8 cellular contexts compared by ENCODE assay signal in genomic region chr19:1261512-1261862, GRCh38. TPM values are rescaled to one million over a fixed set of nuclear protein-coding genes. Genes with fewer than 3 reads are reported as not detected.
DNase-seq lines count a peak whose midpoint lies in the region; ATAC-seq, FAIRE-seq and TF ChIP-seq lines count a peak whose summit lies in the region.

No MANE protein-coding gene starts in this region.

- H3K9me3 ChIP-seq in body of pancreas, result no peaks in the 10 kb centered on the region
- no peaks in the 10 kb centered on the region for H3K9me3 ChIP-seq in lower lobe of right lung
- no peaks in the 10 kb centered on the region for H3K9me3 ChIP-seq in upper lobe of left lung

- intact Hi-C loops in body of pancreas (cut with DNase I) (no loop called here), lower lobe of right lung (cut with DNase I) (no loop called here)

- DNase-seq in KBM-7 (peak; percentile 62), body of pancreas (no peak), lower lobe of right lung (peak; percentile 61), upper lobe of left lung (no peak), H54 (ENCODE audit: insufficient read length, low spot score) (no peak)
- DNase-seq in stimulated activated CD4-positive, alpha-beta T cell treated with anti-CD3 and anti-CD28 coated beads, Interleukin-1b, Interleukin-23, amount 100 ng/mL, for 48 hours, result no peak

- H3K4me3 ChIP-seq in body of pancreas (peak overlapping the region in 1 of 2 donors; percentile 35), lower lobe of right lung (peak overlapping the region; percentile 76), upper lobe of left lung (peak overlapping the region; percentile 1 to 63 (median 58))

- TF ChIP-seq CTCF in C4-2B (conservative IDR thresholded peaks at IDR 0.05) (no peak; the same call in 1 of the 2 replicates), body of pancreas (IDR thresholded peaks at IDR 0.05) (peak in 3 of 7 experiments; percentile 22 to 51 (median 32)), lower lobe of right lung (IDR thresholded peaks at IDR 0.05) (no peak), upper lobe of left lung (IDR thresholded peaks at IDR 0.05) (peak in 3 of 6 experiments; percentile 10 to 57 (median 55))

- H3K27ac ChIP-seq in C4-2B (peak overlapping the region; percentile 96), body of pancreas (peak overlapping the region; percentile 98 to 100 (median 98)), lower lobe of right lung (peak overlapping the region; percentile 98), upper lobe of left lung (peak overlapping the region; percentile 91 to 100 (median 98))

- FAIRE-seq in H54 (lab: Jason Lieb, UNC), result no peak

- no peak for TF ChIP-seq POLR2A in body of pancreas (IDR thresholded peaks at IDR 0.05)
- no peak for TF ChIP-seq POLR2A in upper lobe of left lung (IDR thresholded peaks at IDR 0.05)
- TF ChIP-seq POLR2A in H54 (IDR thresholded peaks at IDR 0.05; ENCODE audit: low read depth, low read length), result no peak

- peaks cover 7 to 11% of the 10 kb centered on the region in 2 donors for H3K36me3 ChIP-seq in body of pancreas (replicated peaks in 1 of 2; ENCODE audit: insufficient read depth in 1 of 2, low read depth in 2 of 2)
- H3K36me3 ChIP-seq in lower lobe of right lung, result peaks cover 17% of the 10 kb centered on the region
- H3K36me3 ChIP-seq in upper lobe of left lung, result peaks cover 2 to 27% (median 21%) of the 10 kb centered on the region in 4 donors

- no peak for TF ChIP-seq EP300 in upper lobe of left lung (IDR thresholded peaks at IDR 0.05)

- WGBS in body of pancreas, 2 donors, result 3% methylated on average over 16 of the region's 16 CpGs
- 15 to 23% methylated on average over 16 of the region's 16 CpGs for WGBS in upper lobe of left lung, 2 donors

- H3K4me1 ChIP-seq in body of pancreas, result peaks cover 88% of the 10 kb centered on the region
- peaks cover 82% of the 10 kb centered on the region for H3K4me1 ChIP-seq in lower lobe of right lung
- peaks cover 79 to 94% (median 88%) of the 10 kb centered on the region in 4 donors for H3K4me1 ChIP-seq in upper lobe of left lung

- in situ Hi-C loops in KBM-7 (cut with MboI; ENCODE audit: low pct_unique_long_range_greater_than_20kb, low sequenced_read_pairs), result no loop called here

- H3K27me3 ChIP-seq in body of pancreas, result no peaks in the 10 kb centered on the region
- no peaks in the 10 kb centered on the region for H3K27me3 ChIP-seq in lower lobe of right lung (ENCODE audit: low read depth)
- H3K27me3 ChIP-seq in upper lobe of left lung, result no peaks in the 10 kb centered on the region

- ATAC-seq in body of pancreas (no peak), lower lobe of right lung (no peak), upper lobe of left lung (ENCODE audit: low FRiP score in 2 of 2) (no peak), GM19463 (IDR thresholded peaks at IDR 0.05; ENCODE audit: unreplicated experiment) (no peak)

RNA-seq across cellular contexts. Expression of gene CIRBP, which starts 7.6 kb away (rescaled TPM):
- 100 to 1,000 TPM; 582 to 630 TPM for total RNA-seq in body of pancreas
- total RNA-seq in lower lobe of right lung, result 352 TPM
- 1,000 to 10,000 TPM in 1 of 6 donors, 100 to 1,000 TPM in 5; 326 to 1,348 (median 441) TPM for total RNA-seq in upper lobe of left lung

RNA-seq across cellular contexts. Expression of gene MIDN, which starts 13.1 kb away (rescaled TPM):
- total RNA-seq in body of pancreas, result 10 to 100 TPM; 36.3 to 43.5 TPM
- 76.3 TPM for total RNA-seq in lower lobe of right lung
- total RNA-seq in upper lobe of left lung, result 100 to 1,000 TPM in 2 of 6 donors, 10 to 100 TPM in 4; 33.5 to 176 (median 75.9) TPM

RNA-seq across cellular contexts. Expression of gene FAM174C, which starts 13.8 kb away (rescaled TPM):
- total RNA-seq in body of pancreas, result 10 to 100 TPM; 48.0 to 63.9 TPM
- total RNA-seq in lower lobe of right lung, result 43.5 TPM
- 10 to 100 TPM; 43.0 to 85.3 (median 59.6) TPM for total RNA-seq in upper lobe of left lung

RNA-seq across cellular contexts. Expression of gene ATP5F1D, which starts 19.9 kb away (rescaled TPM):
- total RNA-seq in body of pancreas, result 100 to 1,000 TPM; 156 to 157 TPM
- total RNA-seq in lower lobe of right lung, result 116 TPM
- 100 to 1,000 TPM in 3 of 6 donors, 10 to 100 TPM in 3; 56.0 to 187 (median 113) TPM for total RNA-seq in upper lobe of left lung

RNA-seq across cellular contexts. Expression of gene CBARP, which starts 23.7 kb away (rescaled TPM):
- total RNA-seq in body of pancreas (under 1 TPM; 0.33 to 0.78 TPM), lower lobe of right lung (0.41 TPM), upper lobe of left lung (1 to 10 TPM in 3 of 6 donors, under 1 TPM in 1, not detected in 2; 0.30 to 1.8 (median 1.0) TPM)

Comparison
In these comparisons a context has a peak if more than half of its experiments do, and no peak if none do; other contexts are left out.
1. DNase-seq: peak in KBM-7 (single experiment) and lower lobe of right lung (single experiment); none in body of pancreas (0 of 4), upper lobe of left lung (0 of 2), stimulated activated CD4-positive, alpha-beta T cell treated with anti-CD3 and anti-CD28 coated beads, Interleukin-1b, Interleukin-23, amount 100 ng/mL, for 48 hours (single experiment) and H54 (single experiment).
2. Peak in every context shown above with its lines, with median percentiles within 50 percentile points of each other: H3K27ac ChIP-seq.